In genomic region chr2:112585400-112585799, GRCh38 we compare ENCODE assay signal across 9 cellular contexts. TPM values are rescaled to one million over a fixed set of nuclear protein-coding genes. Genes with fewer than 3 reads are reported as not detected.
DNase-seq lines count a peak whose midpoint lies in the region; ATAC-seq, FAIRE-seq and TF ChIP-seq lines count a peak whose summit lies in the region.
"Had no signal": no experiment of that assay in that cellular context is flagged by ENCODE, and none has a peak within 500 bp of the region (broad histone marks: within the 10 kb centered on the region; RNA-seq: fewer than 3 reads in every experiment).

No MANE protein-coding gene starts in this region.

- H3K27ac ChIP-seq in heart right ventricle: peak overlapping the region in 8 of 10 donors; percentile 92 to 97 (median 94)
- peak overlapping the region; percentile 98 to 99 for H3K27ac ChIP-seq in breast epithelium
- no peak overlapping the region for H3K27ac ChIP-seq in vagina

- H3K9me3 ChIP-seq in heart right ventricle (no peaks in the 10 kb centered on the region), breast epithelium (no peaks in the 10 kb centered on the region), vagina (no peaks in the 10 kb centered on the region)

- FAIRE-seq in D721Med (lab: Jason Lieb, UNC): no peak

- peaks cover 20% of the 10 kb centered on the region for H3K36me3 Mint-ChIP-seq in mesothelial cell of epicardium

- H3K36me3 ChIP-seq in heart right ventricle (peaks cover 0 to 42% (median 0%) of the 10 kb centered on the region in 9 donors), breast epithelium (no peaks in the 10 kb centered on the region), vagina (no peaks in the 10 kb centered on the region)

- ATAC-seq in heart right ventricle (no peak), left ventricle myocardium superior (no peak), GM18909 (IDR thresholded peaks at IDR 0.05; ENCODE audit: poor library complexity, unreplicated experiment) (no peak), GM21529 (IDR thresholded peaks at IDR 0.05; ENCODE audit: unreplicated experiment) (no peak)

- intact Hi-C loops in heart right ventricle (cut with DNase I) (loop anchor here in 2 of 10 donors (10.0 kb wide), 2 partner anchors 101 to 331 kb away; partner anchors contain the start of genes TTL (in 1 of the 2) and ZC3H8 (in 1 of the 2)), left ventricle myocardium superior (cut with micrococcal nuclease) (no loop called here), breast epithelium (cut with DNase I; ENCODE audit: low total_unique reads) (no loop called here), vagina (cut with DNase I) (loop anchor here (10.0 kb wide), 1 partner anchor 101 kb away; the partner anchor contains the start of gene TTL)

- peak overlapping the region; percentile 97 for H3K4me3 Mint-ChIP-seq in mesothelial cell of epicardium

- H3K4me1 ChIP-seq in heart right ventricle (peaks cover 4 to 38% (median 30%) of the 10 kb centered on the region in 9 donors), breast epithelium (no peaks in the 10 kb centered on the region), vagina (peaks cover 29% of the 10 kb centered on the region)

- peaks cover 21% of the 10 kb centered on the region for H3K4me1 Mint-ChIP-seq in mesothelial cell of epicardium

- no peak for DNase-seq in heart right ventricle
- DNase-seq in left ventricle myocardium superior: no peak
- DNase-seq in breast epithelium (ENCODE audit: low spot score in 2 of 2): no peak
- no peak for DNase-seq in mesothelial cell of epicardium (ENCODE audit: low spot score in 2 of 2, unreplicated experiment in 2 of 2)
- no peak for DNase-seq in vagina (ENCODE audit: extremely low spot score in 2 of 2)
- DNase-seq in D721Med (ENCODE audit: insufficient read length, low spot score): no peak
- DNase-seq: DND-41 had no signal

- H3K9me3 Mint-ChIP-seq in mesothelial cell of epicardium: no peaks in the 10 kb centered on the region

- H3K4me3 ChIP-seq in heart right ventricle (peak overlapping the region in 8 of 10 donors; percentile 53 to 74 (median 62)), breast epithelium (peak overlapping the region in 2 of 3 donors; percentile 62 to 91), vagina (peak overlapping the region; percentile 60 to 64)

- no peaks in the 10 kb centered on the region for H3K27me3 Mint-ChIP-seq in mesothelial cell of epicardium (ENCODE audit: low read depth)

- TF ChIP-seq CTCF in heart right ventricle (IDR thresholded peaks at IDR 0.05): no peak
- no peak for TF ChIP-seq CTCF in breast epithelium (IDR thresholded peaks at IDR 0.05)
- no peak for TF ChIP-seq CTCF in mesothelial cell of epicardium (IDR thresholded peaks at IDR 0.05; ENCODE audit: unreplicated experiment)
- no peak for TF ChIP-seq CTCF in vagina (IDR thresholded peaks at IDR 0.05)
- TF ChIP-seq CTCF in D721Med (IDR thresholded peaks at IDR 0.05; ENCODE audit: insufficient read depth, missing control alignments): no peak

- no peak for TF ChIP-seq POLR2A in breast epithelium (IDR thresholded peaks at IDR 0.05)
- no peak for TF ChIP-seq POLR2A in vagina (IDR thresholded peaks at IDR 0.05)

- H3K27me3 ChIP-seq in heart right ventricle (no peaks in the 10 kb centered on the region), breast epithelium (no peaks in the 10 kb centered on the region), vagina (no peaks in the 10 kb centered on the region)

- 98 to 100% methylated on average over 3 of the region's 3 CpGs for WGBS in heart right ventricle, 2 donors

- H3K27ac Mint-ChIP-seq in mesothelial cell of epicardium: peak overlapping the region; percentile 100

RNA-seq across cellular contexts. Expression of gene CHCHD5, which starts 1.0 kb away (rescaled TPM):
- total RNA-seq in heart right ventricle (10 to 100 TPM; 20.8 to 30.3 (median 25.0) TPM), left ventricle myocardium superior (24.8 TPM), breast epithelium (10 to 100 TPM; 19.0 to 20.2 (median 19.5) TPM), mesothelial cell of epicardium (32.3 to 33.2 TPM (median 32.4 TPM) in 3 replicates), vagina (30.7 TPM)
- 10 to 100 TPM; 15.0 to 36.2 TPM for polyA plus RNA-seq in heart right ventricle

RNA-seq across cellular contexts. Expression of gene POLR1B, which starts 43.1 kb away (rescaled TPM):
- total RNA-seq in heart right ventricle (10 to 100 TPM in 7 of 10 donors, 1 to 10 TPM in 3; 6.4 to 15.3 (median 11.0) TPM), left ventricle myocardium superior (12.2 TPM), breast epithelium (10 to 100 TPM in 2 of 3 donors, 1 to 10 TPM in 1; 7.8 to 23.7 (median 15.7) TPM), mesothelial cell of epicardium (28.0 to 36.5 TPM (median 28.3 TPM) in 3 replicates), vagina (13.3 TPM)
- polyA plus RNA-seq in heart right ventricle: 1 to 10 TPM; 3.5 to 4.2 TPM
